In the genomic region with DNA sequence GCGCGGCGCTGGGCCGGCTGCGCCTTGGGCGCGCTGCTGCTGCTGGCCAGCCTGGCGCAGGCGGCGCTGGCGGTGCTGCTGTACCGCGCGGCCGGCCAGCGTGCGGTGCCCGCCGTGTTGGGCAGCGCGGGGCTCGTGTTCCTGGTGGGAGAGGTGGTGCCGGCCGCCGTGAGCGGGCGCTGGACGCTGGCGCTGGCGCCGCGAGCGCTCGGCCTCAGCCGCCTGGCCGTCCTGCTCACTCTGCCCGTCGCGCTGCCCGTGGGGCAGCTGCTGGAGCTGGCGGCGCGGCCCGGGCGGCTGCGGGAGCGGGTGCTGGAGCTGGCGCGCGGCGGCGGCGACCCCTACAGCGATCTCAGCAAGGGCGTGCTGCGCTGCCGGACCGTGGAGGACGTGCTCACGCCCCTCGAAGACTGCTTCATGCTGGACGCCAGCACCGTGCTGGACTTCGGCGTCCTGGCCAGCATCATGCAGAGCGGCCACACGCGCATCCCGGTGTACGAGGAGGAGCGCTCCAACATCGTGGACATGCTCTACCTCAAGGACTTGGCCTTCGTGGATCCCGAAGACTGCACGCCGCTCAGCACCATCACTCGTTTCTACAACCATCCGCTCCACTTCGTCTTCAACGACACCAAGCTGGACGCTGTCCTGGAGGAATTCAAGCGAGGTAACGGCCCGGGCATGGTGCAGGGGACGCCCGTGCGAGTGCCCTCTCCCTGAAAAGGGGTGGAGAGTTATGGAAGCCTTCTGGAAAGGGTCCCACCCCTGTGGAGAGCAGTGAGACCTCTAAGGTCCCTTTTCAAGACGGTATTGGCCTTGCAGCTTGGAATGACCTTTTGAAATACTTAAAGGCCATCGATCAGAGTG, we compare ENCODE assay signal across 9 cellular contexts. TPM values are rescaled to one million over a fixed set of nuclear protein-coding genes. Genes with fewer than 3 reads are reported as not detected.
DNase-seq lines count a peak whose midpoint lies in the region; ATAC-seq, FAIRE-seq and TF ChIP-seq lines count a peak whose summit lies in the region.
"Had no signal": no experiment of that assay in that cellular context is flagged by ENCODE, and none has a peak within 500 bp of the region (broad histone marks: within the 10 kb centered on the region; RNA-seq: fewer than 3 reads in every experiment).

No MANE protein-coding gene starts in this region.

- no peak for TF ChIP-seq CTCF in KMS-11 (conservative IDR thresholded peaks at IDR 0.05; ENCODE audit: low read depth, low read length)
- peak in 1 of 7 experiments; percentile 22 for TF ChIP-seq CTCF in body of pancreas (IDR thresholded peaks at IDR 0.05)

- H4K20me1 ChIP-seq in KMS-11 (ENCODE audit: insufficient read depth): peaks cover under 1% of the 10 kb centered on the region; the same call in 1 of the 2 replicates

- H3K4me2 ChIP-seq in KMS-11: peak overlapping the region; percentile 96

- H3K4me1 ChIP-seq in KMS-11 (ENCODE audit: low read depth, poor library complexity, severe bottlenecking) (peaks cover 22% of the 10 kb centered on the region), body of pancreas (peaks cover 59% of the 10 kb centered on the region)

- H3K9ac ChIP-seq in KMS-11: peak overlapping the region; percentile 47; the same call in 1 of the 2 replicates

- H3K9me3 ChIP-seq in body of pancreas: no peaks in the 10 kb centered on the region

- peaks cover 49% of the 10 kb centered on the region for H3K79me2 ChIP-seq in KMS-11 (ENCODE audit: insufficient read depth, low read depth)

- H3K27ac ChIP-seq in KMS-11 (peak overlapping the region; percentile 28; the same call in 1 of the 2 replicates), body of pancreas (peak overlapping the region; percentile 37 to 94 (median 88))

- H2AFZ ChIP-seq in KMS-11 (ENCODE audit: low read depth): no peak overlapping the region

- FAIRE-seq in urothelium cell line (lab: Jason Lieb, UNC): peak; percentile 23
- FAIRE-seq: endometrium had no signal

- intact Hi-C loops in body of pancreas (cut with DNase I): no loop called here

- no peak for ATAC-seq in body of pancreas

- WGBS in body of pancreas, 2 donors: 1 to 2% methylated on average over 8 to 56 of the region's 89 CpGs

- H3K4me3 ChIP-seq in KMS-11 (IDR thresholded peaks at IDR 0.05; ENCODE audit: insufficient read depth, low read depth, low read length) (peak overlapping the region; percentile 46), body of pancreas (peak overlapping the region; percentile 12 to 34)

- no peaks in the 10 kb centered on the region for H3K27me3 ChIP-seq in KMS-11 (ENCODE audit: insufficient read depth, low read depth)
- no peaks in the 10 kb centered on the region for H3K27me3 ChIP-seq in body of pancreas

- TF ChIP-seq POLR2A in body of pancreas (IDR thresholded peaks at IDR 0.05): no peak

- H3K36me3 ChIP-seq in KMS-11 (ENCODE audit: insufficient read depth) (no peaks in the 10 kb centered on the region), body of pancreas (replicated peaks in 1 of 2; ENCODE audit: insufficient read depth in 1 of 2, low read depth in 2 of 2) (no peaks in the 10 kb centered on the region)

- DNase-seq in SIG-M5 treated with dmso at 0.1 percent for 504 hours (lab: John Stamatoyannopoulos, UW; ENCODE audit: unreplicated experiment): peak; percentile 29
- DNase-seq in SIG-M5 (lab: John Stamatoyannopoulos, UW): no peak
- no peak for DNase-seq in body of pancreas
- DNase-seq in lung microvascular endothelial cell (ENCODE audit: low read depth in 2 of 2): peak; percentile 45 to 56
- peak; percentile 29 for DNase-seq in urothelium cell line (ENCODE audit: low spot score)
- no peak for DNase-seq in GM03348 (ENCODE audit: low spot score)
- no peak for DNase-seq in OCI-M2 (lab: John Stamatoyannopoulos, UW; ENCODE audit: unreplicated experiment)

RNA-seq across cellular contexts. Expression of a gene that starts 1.0 kb away (rescaled TPM):
- 10 to 100 TPM; 18.2 to 57.7 TPM for total RNA-seq in body of pancreas
- total RNA-seq in lung microvascular endothelial cell: 6.3 and 9.9 TPM in 2 replicates

RNA-seq across cellular contexts. Expression of a gene that starts 26.8 kb away (rescaled TPM):
- 10 to 100 TPM in 1 of 2 donors, 1 to 10 TPM in 1; 4.2 to 12.9 TPM for total RNA-seq in body of pancreas
- 0.44 and 0.79 TPM in 2 replicates for total RNA-seq in lung microvascular endothelial cell

RNA-seq across cellular contexts. Expression of a gene that starts 40.7 kb away (rescaled TPM):
- total RNA-seq in body of pancreas (10 to 100 TPM in 1 of 2 donors, 1 to 10 TPM in 1; 2.3 to 14.3 TPM), lung microvascular endothelial cell (5.9 and 6.3 TPM in 2 replicates)

RNA-seq across cellular contexts. Expression of a gene that starts 52.8 kb away (rescaled TPM):
- 10 to 100 TPM; 11.2 to 13.7 TPM for total RNA-seq in body of pancreas
- total RNA-seq in lung microvascular endothelial cell: 17.9 and 20.8 TPM in 2 replicates

RNA-seq across cellular contexts. Expression of a gene that starts 56.4 kb away (rescaled TPM):
- total RNA-seq in body of pancreas: 1 to 10 TPM; 4.3 to 7.8 TPM
- total RNA-seq in lung microvascular endothelial cell: 1.1 and 1.6 TPM in 2 replicates

Comparison
In these comparisons a context has a peak if more than half of its experiments do, and no peak if none do; other contexts are left out.
1. DNase-seq: peak in SIG-M5 treated with dmso at 0.1 percent for 504 hours (single experiment), lung microvascular endothelial cell (2 of 2) and urothelium cell line (single experiment); none in SIG-M5 (single experiment), body of pancreas (0 of 4), GM03348 (single experiment) and OCI-M2 (single experiment).